In the genomic region with DNA sequence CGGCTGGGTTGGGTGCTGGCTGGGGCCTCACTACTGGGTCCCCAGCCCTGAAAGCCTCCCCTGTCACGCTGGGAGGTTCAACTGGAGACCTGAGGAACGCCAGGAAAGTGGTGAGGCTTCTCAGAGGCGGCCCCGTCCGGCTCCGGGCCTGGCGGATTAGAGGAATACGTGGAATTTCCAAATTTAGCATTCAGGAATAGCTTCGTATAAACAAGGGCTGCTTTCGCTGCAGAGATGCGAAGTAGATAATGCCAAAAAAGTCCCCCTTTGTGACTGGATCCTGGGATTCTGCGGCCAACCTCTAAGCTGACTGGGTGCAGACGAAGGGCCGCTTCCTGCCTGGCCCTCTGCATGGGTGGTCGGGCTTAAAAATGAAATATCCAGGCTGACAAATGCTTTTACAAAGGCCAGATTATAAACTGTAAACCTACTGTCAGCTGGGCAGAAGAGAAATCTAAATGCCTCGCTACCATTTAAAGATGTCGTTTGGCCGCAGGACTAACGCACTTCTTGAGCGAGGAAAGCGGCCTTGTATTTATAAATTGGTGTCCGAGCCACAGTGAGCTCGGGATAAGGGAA, we compare ENCODE assay signal across 14 cellular contexts.
"Had no signal": no experiment of that assay in that cellular context is flagged by ENCODE, and none has a peak within 500 bp of the region (broad histone marks: within the 10 kb centered on the region; RNA-seq: fewer than 3 reads in every experiment).

No MANE protein-coding gene starts in this region.

- H3K4me3 ChIP-seq: heart right ventricle, ovary, tibial artery had no signal

- H3K36me3 ChIP-seq: heart right ventricle, ovary, tibial artery had no signal

- FAIRE-seq: kidney had no signal

- H3K9me3 ChIP-seq: ovary had no signal

- H3K4me1 ChIP-seq: heart right ventricle, tibial artery had no signal

- DNase-seq: activated CD4-positive, alpha-beta T cell treated with anti-CD3 and anti-CD28 coated beads for 1 hour; activated CD4-positive, alpha-beta T cell treated with anti-CD3 and anti-CD28 coated beads, Interleukin-2, amount 50 U/mL, for 48 hours; activated CD8-positive, alpha-beta memory T cell treated with anti-CD3 and anti-CD28 coated beads, Interleukin-2, amount 10 ng/mL, durations not matched to agents 7 days and 5 days; activated gamma-delta T cell; activated T-cell treated with anti-CD3 and anti-CD28 coated beads, Interleukin-2, amount 50 U/mL, for 4 hours; amygdala; foreskin melanocyte; heart right ventricle; ovary; retina; stimulated activated CD4-positive, alpha-beta T cell treated with anti-CD3 and anti-CD28 coated beads, Interleukin-4, amount 100 ng/mL, for 4 hours; T1000; tibial artery had no signal

- H3K27ac ChIP-seq: heart right ventricle, ovary, tibial artery had no signal
